25 cellular contexts compared by ENCODE assay signal in the genomic region with DNA sequence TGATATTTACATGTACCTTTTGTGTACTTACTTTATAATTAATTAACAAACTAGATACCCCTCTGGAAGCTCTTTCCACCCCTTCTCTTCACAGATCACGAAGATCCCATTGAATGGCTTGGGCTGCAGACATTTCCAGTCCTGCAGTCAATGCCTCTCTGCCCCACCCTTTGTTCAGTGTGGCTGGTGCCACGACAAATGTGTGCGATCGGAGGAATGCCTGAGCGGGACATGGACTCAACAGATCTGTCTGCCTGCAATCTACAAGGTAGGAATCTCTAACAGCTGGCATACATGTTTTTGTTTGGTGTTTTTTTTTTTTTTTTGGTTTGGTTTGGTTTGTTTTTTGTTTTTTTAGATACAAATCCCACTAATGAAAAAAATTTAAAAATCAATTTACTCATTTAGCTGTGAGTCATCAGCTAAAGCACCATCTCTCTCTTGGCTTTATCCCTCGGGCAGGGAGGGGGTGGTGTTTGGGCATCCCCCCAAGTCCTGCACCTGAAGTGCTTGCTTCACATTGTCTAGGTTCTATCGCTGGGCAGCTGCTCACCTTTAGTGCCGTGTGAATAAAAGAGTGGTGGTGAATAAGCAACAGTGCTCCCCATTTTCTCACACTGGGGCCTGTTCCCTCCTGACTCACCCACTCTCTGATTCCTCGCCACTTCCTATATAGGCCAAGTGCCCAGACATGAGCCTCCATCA.
DNase-seq lines count a peak whose midpoint lies in the region; ATAC-seq and TF ChIP-seq lines count a peak whose summit lies in the region.
"Had no signal": no experiment of that assay in that cellular context is flagged by ENCODE, and none has a peak within 500 bp of the region (broad histone marks: within the 10 kb centered on the region; RNA-seq: fewer than 3 reads in every experiment).

No MANE protein-coding gene starts in this region.

- 90% methylated on average over 9 of the region's 9 CpGs for WGBS in hepatocyte (ENCODE audit: low lambda C conversion rate, missing lambda C conversion rate)
- 89 to 90% methylated on average over 9 of the region's 9 CpGs for WGBS in aorta, 2 donors

- H3K4me1 ChIP-seq in HCT116 (ENCODE audit: control insufficient read depth in 1 of 2, insufficient read depth in 2 of 2, low read length in 2 of 2) (peaks cover 3 to 13% of the 10 kb centered on the region in 2 experiments; a peak in 2 of 4 replicates), hepatocyte (ENCODE audit: insufficient read depth) (peaks cover 21% of the 10 kb centered on the region), osteoblast (ENCODE audit: insufficient read depth, low read length) (peaks cover 30% of the 10 kb centered on the region), aorta (ENCODE audit: control insufficient read depth in 1 of 2, insufficient read depth in 2 of 2, low read length in 2 of 2) (peaks cover 0 to 2% of the 10 kb centered on the region in 2 donors)
- H3K4me1 ChIP-seq: adrenal gland, BE2C, body of pancreas, left ventricle myocardium inferior had no signal

- H3K9me3 ChIP-seq in HCT116 (ENCODE audit: control insufficient read depth in 1 of 2, insufficient read depth in 1 of 2, low read depth in 1 of 2, low read length in 2 of 2): no peaks in the 10 kb centered on the region
- no peaks in the 10 kb centered on the region for H3K9me3 ChIP-seq in hepatocyte (ENCODE audit: low read depth)
- H3K9me3 ChIP-seq in osteoblast (ENCODE audit: low read depth, low read length): no peaks in the 10 kb centered on the region
- no peaks in the 10 kb centered on the region for H3K9me3 ChIP-seq in aorta (ENCODE audit: control insufficient read depth, low read length)
- H3K9me3 ChIP-seq: adrenal gland, BE2C, body of pancreas, left ventricle myocardium inferior had no signal

- H3K36me3 ChIP-seq in HCT116 (ENCODE audit: control insufficient read depth in 1 of 2, insufficient read depth in 2 of 2, low read length in 2 of 2) (peaks cover 17 to 76% of the 10 kb centered on the region in 2 experiments), hepatocyte (replicated peaks; ENCODE audit: insufficient read depth, low read depth) (no peaks in the 10 kb centered on the region), osteoblast (ENCODE audit: insufficient read depth, low read length) (peaks cover 21% of the 10 kb centered on the region), aorta (ENCODE audit: control insufficient read depth in 1 of 2, insufficient read depth in 2 of 2, low read length in 1 of 2) (no peaks in the 10 kb centered on the region)
- H3K36me3 ChIP-seq: adrenal gland, BE2C had no signal

- no peak overlapping the region; the same call in 1 of the 2 replicates for H3K27ac ChIP-seq in HCT116 (ENCODE audit: low read depth, low read length)
- H3K27ac ChIP-seq in hepatocyte: peak overlapping the region; percentile 16
- peak overlapping the region; percentile 50 for H3K27ac ChIP-seq in osteoblast (ENCODE audit: low read depth, low read length)
- no peak overlapping the region for H3K27ac ChIP-seq in aorta (ENCODE audit: low read depth in 1 of 2, low read length in 2 of 2)
- H3K27ac ChIP-seq: adrenal gland, body of pancreas, dorsolateral prefrontal cortex, left ventricle myocardium inferior, PC-9 had no signal

- TF ChIP-seq RAD21 in HCT116 (IDR thresholded peaks at IDR 0.05; ENCODE audit: low read depth): no peak

- no peak overlapping the region for H3K4me2 ChIP-seq in HCT116 (ENCODE audit: low read length)
- H3K4me2 ChIP-seq in hepatocyte: peak overlapping the region; percentile 48
- no peak overlapping the region for H3K4me2 ChIP-seq in osteoblast (ENCODE audit: insufficient read depth, low read length)
- H3K4me2 ChIP-seq: PC-9 had no signal

- TF ChIP-seq CTCF in HCT116 (IDR thresholded peaks at IDR 0.05 in 2 of 3, conservative IDR thresholded peaks at IDR 0.05 in 1 of 3; ENCODE audit: borderline replicate concordance in 1 of 3, insufficient read depth in 1 of 3, low read depth in 2 of 3, low read length in 2 of 3) (no peak), hepatocyte (IDR thresholded peaks at IDR 0.05; ENCODE audit: poor library complexity) (no peak), osteoblast (IDR thresholded peaks at IDR 0.05; ENCODE audit: extremely low read depth, low read depth, low read length) (no peak)

- H3K27me3 ChIP-seq in HCT116 (ENCODE audit: insufficient read depth, low read length): no peaks in the 10 kb centered on the region
- H3K27me3 ChIP-seq in hepatocyte: no peaks in the 10 kb centered on the region
- no peaks in the 10 kb centered on the region for H3K27me3 ChIP-seq in osteoblast (ENCODE audit: insufficient read depth, low read length)
- no peaks in the 10 kb centered on the region for H3K27me3 ChIP-seq in aorta (ENCODE audit: control insufficient read depth in 1 of 2, insufficient read depth in 2 of 2, low read length in 1 of 2)
- H3K27me3 ChIP-seq: adrenal gland, body of pancreas had no signal

- no peak overlapping the region for H3K9ac ChIP-seq in HCT116 (ENCODE audit: low read length)

- POLR2A ChIA-PET in HCT116 (lab: Charles Lee): no interaction called here

- H3K4me3 ChIP-seq in HCT116 (replicated peaks in 1 of 2; ENCODE audit: low read depth in 1 of 2, low read length in 2 of 2): no peak overlapping the region
- no peak overlapping the region for H3K4me3 ChIP-seq in hepatocyte
- H3K4me3 ChIP-seq in osteoblast (ENCODE audit: insufficient read depth, low read length): no peak overlapping the region
- no peak overlapping the region for H3K4me3 ChIP-seq in aorta (ENCODE audit: low read length in 2 of 2)
- H3K4me3 ChIP-seq: adrenal gland, body of pancreas, dorsolateral prefrontal cortex, left ventricle myocardium inferior, PC-9 had no signal

- ATAC-seq in HCT116: peak; percentile 25; the same call in 1 of the 2 replicates
- ATAC-seq in GM18861 (IDR thresholded peaks at IDR 0.05; ENCODE audit: unreplicated experiment): no peak
- no peak for ATAC-seq in aorta (ENCODE audit: low FRiP score)
- ATAC-seq: body of pancreas; stimulated activated naive B cell treated with anti-CD40 and anti-IgM and Interleukin-4, amounts not matched to agents 10 μg/mL and 1 μg/mL and 100 μg/mL, for 72 hours had no signal

- CTCF ChIA-PET in HCT116 (lab: Charles Lee): no interaction called here

- H3K79me2 ChIP-seq in HCT116 (ENCODE audit: insufficient read depth, low read length) (peaks cover 77% of the 10 kb centered on the region), hepatocyte (no peaks in the 10 kb centered on the region), osteoblast (ENCODE audit: insufficient read depth, low read length) (peaks cover 24% of the 10 kb centered on the region)

- no peak for TF ChIP-seq POLR2A in HCT116 (IDR thresholded peaks at IDR 0.05; ENCODE audit: borderline replicate concordance, extremely low read depth, insufficient read depth, insufficient read length)

- RAD21 ChIA-PET in HCT116 (lab: Charles Lee; ENCODE audit: low non-redundant PET in 1 of 2, low total read pairs in 2 of 2, uncharacterized antibody in 2 of 2, unreplicated experiment in 2 of 2): no interaction called here

- H2AFZ ChIP-seq in HCT116 (ENCODE audit: low read depth, low read length, poor library complexity, severe bottlenecking) (no peak overlapping the region), hepatocyte (no peak overlapping the region), osteoblast (ENCODE audit: low read length) (no peak overlapping the region)
- H2AFZ ChIP-seq: PC-9 had no signal

- H3K9me2 ChIP-seq in HCT116 (ENCODE audit: insufficient read depth) (no peaks in the 10 kb centered on the region), hepatocyte (replicated peaks; ENCODE audit: insufficient read depth) (no peaks in the 10 kb centered on the region)

- intact Hi-C loops in HCT116 (cut with micrococcal nuclease) (no loop called here), aorta (cut with DNase I) (no loop called here)

- peaks cover 4% of the 10 kb centered on the region; the same call in 1 of the 2 replicates for H4K20me1 ChIP-seq in HCT116 (ENCODE audit: insufficient read depth)
- no peaks in the 10 kb centered on the region for H4K20me1 ChIP-seq in hepatocyte (ENCODE audit: insufficient read depth, poor library complexity, severe bottlenecking)
- H4K20me1 ChIP-seq in osteoblast (ENCODE audit: insufficient read depth, low read length): no peaks in the 10 kb centered on the region

- no peak for DNase-seq in HCT116 (ENCODE audit: low read depth, low spot score)
- DNase-seq in NCI-H1092 treated with DMSO at 0.1 percent for 48 hours (lab: John Stamatoyannopoulos, UW): peak; percentile 32
- no peak for DNase-seq in hepatocyte (ENCODE audit: low spot score)
- no peak for DNase-seq in osteoblast (ENCODE audit: insufficient read length, low spot score, missing footprints)
- no peak for DNase-seq in iPS-NIHi7 (ENCODE audit: extremely low spot score)
- no peak for DNase-seq in aorta
- DNase-seq in RKO (ENCODE audit: low spot score): no peak
- DNase-seq: activated CD4-positive, alpha-beta T cell treated with anti-CD3 and anti-CD28 coated beads, Interleukin-2, amount 50 U/mL, for 48 hours; activated CD4-positive, CD25-positive, alpha-beta regulatory T cell treated with anti-CD3 and anti-CD28 coated beads, Interleukin-2, amount 50 U/mL, for 72 hours; activated CD8-positive, alpha-beta memory T cell treated with anti-CD3 and anti-CD28 coated beads, Interleukin-2, amount 50 U/mL, for 48 hours; activated naive CD4-positive, alpha-beta T cell treated with anti-CD3 and anti-CD28 coated beads for 36 hours; adrenal gland; BE2C; body of pancreas; dorsolateral prefrontal cortex; H9; left ventricle myocardium inferior; NCI-H1694; NCI-H524 treated with DMSO at 0.1 percent for 48 hours; PC-9; SHP77; stimulated activated naive B cell treated with anti-CD40 and anti-IgM and Interleukin-4, amounts not matched to agents 10 μg/mL and 1 μg/mL and 100 μg/mL, for 72 hours; substantia nigra; T-helper 2 cell had no signal

- no TSS peak for BruUV-seq in HCT116 (replicated peaks; lab: Mats Ljungman, UMichigan)

TF ChIP-seq in HCT116, 20 proteins besides CTCF, POLR2A, EP300 and RAD21:
- TF ChIP-seq, protein P1, sequence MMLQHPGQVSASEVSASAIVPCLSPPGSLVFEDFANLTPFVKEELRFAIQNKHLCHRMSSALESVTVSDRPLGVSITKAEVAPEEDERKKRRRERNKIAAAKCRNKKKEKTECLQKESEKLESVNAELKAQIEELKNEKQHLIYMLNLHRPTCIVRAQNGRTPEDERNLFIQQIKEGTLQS (IDR thresholded peaks at IDR 0.05): no peak
- TF ChIP-seq POLR2AphosphoS5 (IDR thresholded peaks at IDR 0.05; ENCODE audit: low read depth, low read length): peak; percentile 30
- no peak for TF ChIP-seq SIN3A (IDR thresholded peaks at IDR 0.05; ENCODE audit: low read depth)
- no peak for TF ChIP-seq EZH2phosphoT487 (IDR thresholded peaks at IDR 0.05; ENCODE audit: borderline replicate concordance)
- TF ChIP-seq ZNF274 (IDR thresholded peaks at IDR 0.05; ENCODE audit: low read depth, low read length): no peak
- TF ChIP-seq CEBPB (IDR thresholded peaks at IDR 0.05; ENCODE audit: low read depth): no peak
- no peak for TF ChIP-seq EZH2 (IDR thresholded peaks at IDR 0.05)

Comparison
In these comparisons a context has a peak if more than half of its experiments do, and no peak if none do; other contexts are left out.
1. H3K27ac ChIP-seq: peak in hepatocyte (single experiment) and osteoblast (single experiment); none in HCT116 (single experiment) and aorta (0 of 2).